8 cellular contexts compared by ENCODE assay signal in genomic region chr12:120438495-120439198, GRCh38. TPM values are rescaled to one million over a fixed set of nuclear protein-coding genes. Genes with fewer than 3 reads are reported as not detected.
DNase-seq lines count a peak whose midpoint lies in the region; ATAC-seq and TF ChIP-seq lines count a peak whose summit lies in the region.

No MANE protein-coding gene starts in this region.

- H3K27me3 Mint-ChIP-seq in activated CD8-positive, alpha-beta memory T cell treated with anti-CD3 and anti-CD28 coated beads, Interleukin-2, amount 10 ng/mL, durations not matched to agents 7 days and 5 days = no peaks in the 10 kb centered on the region
- H3K27me3 Mint-ChIP-seq in activated CD8-positive, alpha-beta T cell treated with anti-CD3 and anti-CD28 coated beads, Interleukin-2, amount 10 ng/mL, durations not matched to agents 7 days and 5 days (ENCODE audit: low read depth) = no peaks in the 10 kb centered on the region

- H3K9me3 Mint-ChIP-seq in activated CD8-positive, alpha-beta memory T cell treated with anti-CD3 and anti-CD28 coated beads, Interleukin-2, amount 10 ng/mL, durations not matched to agents 7 days and 5 days (ENCODE audit: low read depth) = no peaks in the 10 kb centered on the region
- no peaks in the 10 kb centered on the region for H3K9me3 Mint-ChIP-seq in activated CD8-positive, alpha-beta T cell treated with anti-CD3 and anti-CD28 coated beads, Interleukin-2, amount 10 ng/mL, durations not matched to agents 7 days and 5 days (ENCODE audit: insufficient read depth)

- peaks cover 0 to 1% (median 0%) of the 10 kb centered on the region in 3 donors for H3K27me3 ChIP-seq in stomach

- peaks cover 38% of the 10 kb centered on the region for H3K4me1 Mint-ChIP-seq in activated CD8-positive, alpha-beta memory T cell treated with anti-CD3 and anti-CD28 coated beads, Interleukin-2, amount 10 ng/mL, durations not matched to agents 7 days and 5 days
- peaks cover 20% of the 10 kb centered on the region for H3K4me1 Mint-ChIP-seq in activated CD8-positive, alpha-beta T cell treated with anti-CD3 and anti-CD28 coated beads, Interleukin-2, amount 10 ng/mL, durations not matched to agents 7 days and 5 days (ENCODE audit: low read depth)

- H3K4me1 ChIP-seq in stomach = peaks cover 14 to 32% (median 22%) of the 10 kb centered on the region in 4 donors

- TF ChIP-seq POLR2A in stomach (IDR thresholded peaks at IDR 0.05) = no peak

- DNase-seq in activated CD8-positive, alpha-beta memory T cell treated with anti-CD3 and anti-CD28 coated beads, Interleukin-2, amount 10 ng/mL, durations not matched to agents 7 days and 5 days = no peak
- no peak for DNase-seq in activated CD8-positive, alpha-beta memory T cell treated with anti-CD3 and anti-CD28 coated beads, Interleukin-2, amount 50 U/mL, for 48 hours
- no peak for DNase-seq in activated CD8-positive, alpha-beta T cell treated with anti-CD3 and anti-CD28 coated beads, Interleukin-2, amount 10 ng/mL, durations not matched to agents 7 days and 5 days
- DNase-seq in stomach = no peak
- DNase-seq in DMS114 treated with DMSO at 0.1 percent for 48 hours (lab: John Stamatoyannopoulos, UW; ENCODE audit: unreplicated experiment) = no peak
- DNase-seq in C1 segment of cervical spinal cord (lab: John Stamatoyannopoulos, UW) = no peak
- DNase-seq in 8988T = no peak

- peak overlapping the region; percentile 83 to 92 (median 88) for H3K27ac ChIP-seq in stomach

- 18 to 33% (median 25%) methylated on average over 17 of the region's 17 CpGs for WGBS in stomach, 5 donors

- H3K4me3 ChIP-seq in iPS-18c (ENCODE audit: insufficient read depth, low read depth, low read length) (peak overlapping the region; percentile 89), stomach (peak overlapping the region; percentile 72 to 98 (median 86))

- no peak for ATAC-seq in activated CD8-positive, alpha-beta memory T cell treated with anti-CD3 and anti-CD28 coated beads, Interleukin-2, amount 10 ng/mL, durations not matched to agents 7 days and 5 days
- no peak for ATAC-seq in activated CD8-positive, alpha-beta T cell treated with anti-CD3 and anti-CD28 coated beads, Interleukin-2, amount 10 ng/mL, durations not matched to agents 7 days and 5 days

- intact Hi-C loops in stomach (cut with DNase I; ENCODE audit: low total_unique reads) = no loop called here

- peak overlapping the region; percentile 95 for H3K27ac Mint-ChIP-seq in activated CD8-positive, alpha-beta memory T cell treated with anti-CD3 and anti-CD28 coated beads, Interleukin-2, amount 10 ng/mL, durations not matched to agents 7 days and 5 days
- H3K27ac Mint-ChIP-seq in activated CD8-positive, alpha-beta T cell treated with anti-CD3 and anti-CD28 coated beads, Interleukin-2, amount 10 ng/mL, durations not matched to agents 7 days and 5 days = peak overlapping the region; percentile 92

- H3K36me3 Mint-ChIP-seq in activated CD8-positive, alpha-beta memory T cell treated with anti-CD3 and anti-CD28 coated beads, Interleukin-2, amount 10 ng/mL, durations not matched to agents 7 days and 5 days = peaks cover 20% of the 10 kb centered on the region
- H3K36me3 Mint-ChIP-seq in activated CD8-positive, alpha-beta T cell treated with anti-CD3 and anti-CD28 coated beads, Interleukin-2, amount 10 ng/mL, durations not matched to agents 7 days and 5 days (ENCODE audit: low read depth) = peaks cover 37% of the 10 kb centered on the region

- TF ChIP-seq EP300 in stomach (IDR thresholded peaks at IDR 0.05) = no peak

- no peaks in the 10 kb centered on the region for H3K9me3 ChIP-seq in iPS-18c (ENCODE audit: control insufficient read depth, insufficient read depth, low read length)
- no peaks in the 10 kb centered on the region for H3K9me3 ChIP-seq in stomach

- POLR2A ChIA-PET in activated CD8-positive, alpha-beta T cell treated with anti-CD3 and anti-CD28 coated beads, Interleukin-2, amount 10 ng/mL, durations not matched to agents 7 days and 5 days (lab: Charles Lee) = interaction anchor here (1.3 to 2.1 kb wide), 5 partner anchors 20 to 147 kb away, joined by 4 to 10 read pairs (median 4); partner anchors contain the start of genes RNU4-1, RNU4-2 and SIRT4

- no peak for TF ChIP-seq CTCF in stomach (IDR thresholded peaks at IDR 0.05)

- H3K4me3 Mint-ChIP-seq in activated CD8-positive, alpha-beta memory T cell treated with anti-CD3 and anti-CD28 coated beads, Interleukin-2, amount 10 ng/mL, durations not matched to agents 7 days and 5 days = peak overlapping the region; percentile 86
- peak overlapping the region; percentile 83 for H3K4me3 Mint-ChIP-seq in activated CD8-positive, alpha-beta T cell treated with anti-CD3 and anti-CD28 coated beads, Interleukin-2, amount 10 ng/mL, durations not matched to agents 7 days and 5 days

- peaks cover 22 to 40% (median 36%) of the 10 kb centered on the region in 4 donors for H3K36me3 ChIP-seq in stomach

- CTCF ChIA-PET in activated CD8-positive, alpha-beta memory T cell treated with anti-CD3 and anti-CD28 coated beads, Interleukin-2, amount 10 ng/mL, durations not matched to agents 7 days and 5 days (lab: Charles Lee) = interaction anchor here (0.6 to 3.9 kb wide), 17 partner anchors 14 to 248 kb away, joined by 3 to 23 read pairs (median 4); partner anchors contain the start of genes DYNLL1, MLEC, POP5 and RPLP0
- CTCF ChIA-PET in activated CD8-positive, alpha-beta T cell treated with anti-CD3 and anti-CD28 coated beads, Interleukin-2, amount 10 ng/mL, durations not matched to agents 7 days and 5 days (lab: Charles Lee) = interaction anchor here (1.0 to 2.3 kb wide), 11 partner anchors 11 to 249 kb away, joined by 3 to 12 read pairs (median 6); partner anchors contain the start of genes DYNLL1, POP5 and SIRT4

RNA-seq across cellular contexts. Expression of gene COX6A1, which starts 0.7 kb away (rescaled TPM):
- total RNA-seq in activated CD8-positive, alpha-beta memory T cell treated with anti-CD3 and anti-CD28 coated beads, Interleukin-2, amount 10 ng/mL, durations not matched to agents 7 days and 5 days = 100 to 1,000 TPM; 329 to 408 TPM
- 100 to 1,000 TPM; 337 to 351 TPM for total RNA-seq in activated CD8-positive, alpha-beta T cell treated with anti-CD3 and anti-CD28 coated beads, Interleukin-2, amount 10 ng/mL, durations not matched to agents 7 days and 5 days
- total RNA-seq in stomach = 1,000 to 10,000 TPM in 1 of 5 donors, 100 to 1,000 TPM in 3, 10 to 100 TPM in 1; 86.4 to 1,200 (median 463) TPM
- 1,000 to 10,000 TPM in 1 of 3 donors, 100 to 1,000 TPM in 2; 475 to 1,009 (median 901) TPM for polyA plus RNA-seq in stomach

RNA-seq across cellular contexts. Expression of gene TRIAP1, which starts 7.5 kb away (rescaled TPM):
- total RNA-seq in activated CD8-positive, alpha-beta memory T cell treated with anti-CD3 and anti-CD28 coated beads, Interleukin-2, amount 10 ng/mL, durations not matched to agents 7 days and 5 days = 10 to 100 TPM; 26.8 to 38.0 TPM
- total RNA-seq in activated CD8-positive, alpha-beta T cell treated with anti-CD3 and anti-CD28 coated beads, Interleukin-2, amount 10 ng/mL, durations not matched to agents 7 days and 5 days = 10 to 100 TPM; 36.2 to 40.9 TPM
- total RNA-seq in stomach = 10 to 100 TPM in 2 of 5 donors, 1 to 10 TPM in 3; 4.7 to 15.2 (median 8.7) TPM
- polyA plus RNA-seq in stomach = 10 to 100 TPM; 32.6 to 40.6 (median 37.4) TPM

RNA-seq across cellular contexts. Expression of gene GATC, which starts 7.6 kb away (rescaled TPM):
- total RNA-seq in activated CD8-positive, alpha-beta memory T cell treated with anti-CD3 and anti-CD28 coated beads, Interleukin-2, amount 10 ng/mL, durations not matched to agents 7 days and 5 days = 10 to 100 TPM; 25.3 to 32.7 TPM
- total RNA-seq in activated CD8-positive, alpha-beta T cell treated with anti-CD3 and anti-CD28 coated beads, Interleukin-2, amount 10 ng/mL, durations not matched to agents 7 days and 5 days = 10 to 100 TPM; 25.4 to 31.9 TPM
- total RNA-seq in stomach = 10 to 100 TPM in 3 of 5 donors, 1 to 10 TPM in 2; 4.0 to 25.3 (median 13.4) TPM
- 10 to 100 TPM in 2 of 3 donors, 1 to 10 TPM in 1; 8.7 to 13.9 (median 12.5) TPM for polyA plus RNA-seq in stomach

RNA-seq across cellular contexts. Expression of gene SRSF9, which starts 30.9 kb away (rescaled TPM):
- 100 to 1,000 TPM; 195 to 240 TPM for total RNA-seq in activated CD8-positive, alpha-beta memory T cell treated with anti-CD3 and anti-CD28 coated beads, Interleukin-2, amount 10 ng/mL, durations not matched to agents 7 days and 5 days
- 100 to 1,000 TPM; 199 to 219 TPM for total RNA-seq in activated CD8-positive, alpha-beta T cell treated with anti-CD3 and anti-CD28 coated beads, Interleukin-2, amount 10 ng/mL, durations not matched to agents 7 days and 5 days
- total RNA-seq in stomach = 100 to 1,000 TPM in 2 of 5 donors, 10 to 100 TPM in 3; 41.1 to 218 (median 92.3) TPM
- polyA plus RNA-seq in stomach = 100 to 1,000 TPM in 2 of 3 donors, 10 to 100 TPM in 1; 86.1 to 116 (median 112) TPM

RNA-seq across cellular contexts. Expression of gene DYNLL1, which starts 57.3 kb away (rescaled TPM):
- 100 to 1,000 TPM; 190 to 264 TPM for total RNA-seq in activated CD8-positive, alpha-beta memory T cell treated with anti-CD3 and anti-CD28 coated beads, Interleukin-2, amount 10 ng/mL, durations not matched to agents 7 days and 5 days
- 100 to 1,000 TPM; 273 to 275 TPM for total RNA-seq in activated CD8-positive, alpha-beta T cell treated with anti-CD3 and anti-CD28 coated beads, Interleukin-2, amount 10 ng/mL, durations not matched to agents 7 days and 5 days
- total RNA-seq in stomach = 100 to 1,000 TPM in 4 of 5 donors, 10 to 100 TPM in 1; 27.2 to 197 (median 114) TPM
- 100 to 1,000 TPM; 476 to 580 (median 578) TPM for polyA plus RNA-seq in stomach
